Comparison of ENCODE assay signal across 8 cellular contexts in the genomic region with DNA sequence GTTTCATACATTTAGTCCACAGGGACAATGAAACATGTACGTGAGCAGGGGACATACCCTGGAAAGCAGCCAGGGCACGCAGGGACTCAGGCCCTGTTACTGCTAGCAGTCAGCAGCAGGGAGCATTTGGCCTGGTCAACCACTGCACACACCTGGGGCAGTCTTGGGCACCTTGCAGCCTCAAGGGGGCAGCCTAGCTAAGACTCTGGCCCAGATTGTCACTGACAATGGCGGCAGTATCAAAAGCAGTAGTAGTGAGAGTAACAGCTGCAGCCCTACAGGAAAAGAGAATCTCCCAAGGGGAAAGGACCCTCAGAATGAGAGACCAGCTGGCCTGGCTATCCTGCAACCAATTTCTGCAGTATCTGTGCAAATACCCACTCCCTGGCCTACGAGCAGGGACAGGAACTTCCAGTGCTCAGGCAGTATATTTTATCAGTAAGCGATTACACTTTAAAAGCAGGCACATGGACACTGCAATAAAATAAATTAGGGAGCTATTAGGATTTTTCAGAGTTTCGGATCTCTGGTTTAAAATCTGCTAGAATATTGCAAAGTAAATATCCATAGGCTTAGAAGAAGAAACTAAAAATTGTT.
DNase-seq lines count a peak whose midpoint lies in the region; ATAC-seq and TF ChIP-seq lines count a peak whose summit lies in the region.

No MANE protein-coding gene starts in this region.

- H3K36me3 ChIP-seq in DOHH2 (ENCODE audit: control insufficient read depth, low read length) (no peaks in the 10 kb centered on the region), heart left ventricle (no peaks in the 10 kb centered on the region)

- H3K4me1 ChIP-seq in DOHH2 (ENCODE audit: control insufficient read depth, low read length): peaks cover 18% of the 10 kb centered on the region
- H3K4me1 ChIP-seq in heart left ventricle: peaks cover 0 to 20% (median 10%) of the 10 kb centered on the region in 12 donors

- H3K79me2 ChIP-seq in DOHH2 (ENCODE audit: control insufficient read depth, low read length): no peaks in the 10 kb centered on the region

- intact Hi-C loops in heart left ventricle (cut with DNase I): loop anchor here (1.0 to 10.0 kb wide), 6 partner anchors 225 to 1670 kb away; a partner anchor contains a TSS

- H3K4me2 ChIP-seq in DOHH2 (ENCODE audit: low read length): peak overlapping the region; percentile 57

- H3K4me3 ChIP-seq in DOHH2 (ENCODE audit: low read length) (peak overlapping the region; percentile 15; the same call in 1 of the 2 replicates), heart left ventricle (no peak overlapping the region)

- 22 to 33% (median 26%) methylated on average over 6 of the region's 6 CpGs for WGBS in heart left ventricle, 4 donors

- no peaks in the 10 kb centered on the region for H3K27me3 ChIP-seq in DOHH2 (ENCODE audit: control insufficient read depth, low read length)
- no peaks in the 10 kb centered on the region for H3K27me3 ChIP-seq in heart left ventricle

- H3K27ac ChIP-seq in DOHH2 (ENCODE audit: low read depth, low read length) (no peak overlapping the region), heart left ventricle (peak overlapping the region in 1 of 12 donors; percentile 2)

- DNase-seq in HT-29 (ENCODE audit: low spot score) (peak; percentile 74), RPMI8226 (peak; percentile 82), heart left ventricle (peak; percentile 69 to 81 (median 73)), retina (peak; percentile 30), GOT3 (lab: John Stamatoyannopoulos, UW) (no peak)
- peak; percentile 34 for DNase-seq in activated gamma-delta T cell treated with anti-CD3 and anti-CD28 coated beads, Interleukin-2, amount 50 U/mL, for 16 hours (ENCODE audit: low read depth)

- no peaks in the 10 kb centered on the region for H3F3A ChIP-seq in DOHH2 (ENCODE audit: control insufficient read depth, insufficient read depth)

- H3K9me3 ChIP-seq in DOHH2 (ENCODE audit: control insufficient read depth, insufficient read depth, low read length) (no peaks in the 10 kb centered on the region), heart left ventricle (no peaks in the 10 kb centered on the region)

- no peak for TF ChIP-seq POLR2A in heart left ventricle (IDR thresholded peaks at IDR 0.05)

- no peaks in the 10 kb centered on the region for H4K20me1 ChIP-seq in DOHH2 (ENCODE audit: control insufficient read depth, insufficient read depth, low read depth, low read length)

- TF ChIP-seq CTCF in DOHH2 (IDR thresholded peaks at IDR 0.05; ENCODE audit: low read depth, low read length, poor library complexity, severe bottlenecking): peak; percentile 95
- peak; percentile 59 to 82 (median 71) for TF ChIP-seq CTCF in heart left ventricle (IDR thresholded peaks at IDR 0.05)

- ATAC-seq in GM21526 (IDR thresholded peaks at IDR 0.05; ENCODE audit: low FRiP score, unreplicated experiment): peak; percentile 96
- ATAC-seq in heart left ventricle: peak; percentile 95 to 97 (median 96)

- H3K9me2 ChIP-seq in DOHH2 (replicated peaks; ENCODE audit: control insufficient read depth, low read length): no peaks in the 10 kb centered on the region
